In genomic region chr2:176729706-176730569, GRCh38 we compare ENCODE assay signal across 9 cellular contexts.
DNase-seq lines count a peak whose midpoint lies in the region; ATAC-seq and TF ChIP-seq lines count a peak whose summit lies in the region.
"Had no signal": no experiment of that assay in that cellular context is flagged by ENCODE, and none has a peak within 500 bp of the region (broad histone marks: within the 10 kb centered on the region; RNA-seq: fewer than 3 reads in every experiment).

No MANE protein-coding gene starts in this region.

- CTCF ChIA-PET in RWPE1 (lab: Yijun Ruan, JAX): no interaction called here

- no peaks in the 10 kb centered on the region for H3K36me3 ChIP-seq in ACC112 (ENCODE audit: insufficient read depth, low read length)
- H3K36me3 ChIP-seq in left lung: no peaks in the 10 kb centered on the region

- POLR2A ChIA-PET in RWPE1 (lab: Yijun Ruan, JAX; ENCODE audit: low non-redundant PET): no interaction called here

- H3K79me2 ChIP-seq in ACC112 (ENCODE audit: control insufficient read depth, insufficient read depth, low read length, unreplicated experiment): no peaks in the 10 kb centered on the region

- peak overlapping the region; percentile 46 for H3K27ac ChIP-seq in ACC112 (ENCODE audit: low read depth, low read length)
- no peak overlapping the region for H3K27ac ChIP-seq in left lung
- no peak overlapping the region for H3K27ac ChIP-seq in RWPE1

- H3K4me1 ChIP-seq in ACC112 (ENCODE audit: control insufficient read depth, insufficient read depth, low read length, unreplicated experiment) (peaks cover 12% of the 10 kb centered on the region), left lung (no peaks in the 10 kb centered on the region)

- ATAC-seq in left lung (peak; percentile 45), GM19351 (IDR thresholded peaks at IDR 0.05; ENCODE audit: unreplicated experiment) (no peak), GM21737 (IDR thresholded peaks at IDR 0.05; ENCODE audit: unreplicated experiment) (no peak)

- H3K27me3 ChIP-seq in ACC112 (ENCODE audit: insufficient read depth, low read length) (peaks cover 59% of the 10 kb centered on the region), left lung (no peaks in the 10 kb centered on the region)

- no peaks in the 10 kb centered on the region for H3K9me3 ChIP-seq in left lung

- TF ChIP-seq CTCF in left lung (IDR thresholded peaks at IDR 0.05) (no peak), RWPE1 (conservative IDR thresholded peaks at IDR 0.05; ENCODE audit: low read depth) (no peak)

- DNase-seq in NCI-H1092 (lab: John Stamatoyannopoulos, UW) (peak; percentile 73), brain pericyte (ENCODE audit: low read depth, low spot score) (peak; percentile 38), left lung (no peak), RWPE1 (ENCODE audit: low spot score) (no peak)
- DNase-seq in activated T-cell treated with anti-CD3 and anti-CD28 coated beads, Interleukin-2, amount 50 U/mL, for 1 hour: no peak
- DNase-seq: activated effector memory CD4-positive, alpha-beta T cell treated with Interleukin-2 at 50 U/mL for 16 hours had no signal

- H3K4me3 ChIP-seq in ACC112 (ENCODE audit: low read depth, low read length): no peak overlapping the region
- H3K4me3 ChIP-seq in left lung: no peak overlapping the region

- intact Hi-C loops in left lung (cut with DNase I): no loop called here

- H2AFZ ChIP-seq in ACC112 (ENCODE audit: low read length, unreplicated experiment): no peak overlapping the region

Comparison
In these comparisons a context has a peak if more than half of its experiments do, and no peak if none do; other contexts are left out.
1. DNase-seq: peak in NCI-H1092 (single experiment) and brain pericyte (single experiment); none in left lung (0 of 2), activated T-cell treated with anti-CD3 and anti-CD28 coated beads, Interleukin-2, amount 50 U/mL, for 1 hour (single experiment) and RWPE1 (single experiment).